9 cellular contexts compared by ENCODE assay signal in genomic region chr11:65817312-65817814, GRCh38. TPM values are rescaled to one million over a fixed set of nuclear protein-coding genes. Genes with fewer than 3 reads are reported as not detected.
DNase-seq lines count a peak whose midpoint lies in the region; ATAC-seq and TF ChIP-seq lines count a peak whose summit lies in the region.
"Had no signal": no experiment of that assay in that cellular context is flagged by ENCODE, and none has a peak within 500 bp of the region (broad histone marks: within the 10 kb centered on the region; RNA-seq: fewer than 3 reads in every experiment).

No MANE protein-coding gene starts in this region.

- no peaks in the 10 kb centered on the region for H3K36me3 ChIP-seq in GM06990 (ENCODE audit: control insufficient read depth, insufficient read depth, low read length)
- H3K36me3 ChIP-seq in esophagus muscularis mucosa, result peaks cover 0 to 5% (median 0%) of the 10 kb centered on the region in 4 donors
- no peaks in the 10 kb centered on the region for H3K36me3 ChIP-seq in prostate gland

- TF ChIP-seq EP300 in esophagus muscularis mucosa (IDR thresholded peaks at IDR 0.05), result no peak

- H3K4me1 ChIP-seq in esophagus muscularis mucosa, result peaks cover 4 to 24% (median 15%) of the 10 kb centered on the region in 4 donors
- H3K4me1 ChIP-seq in prostate gland (replicated peaks), result no peaks in the 10 kb centered on the region

- H3K9me3 ChIP-seq in esophagus muscularis mucosa (no peaks in the 10 kb centered on the region), prostate gland (no peaks in the 10 kb centered on the region)

- DNase-seq in GM06990 (ENCODE audit: extremely low read depth, insufficient read length) (no peak), RKO (ENCODE audit: low spot score) (peak; percentile 13), esophagus muscularis mucosa (ENCODE audit: extremely low spot score) (no peak), prostate gland (ENCODE audit: low spot score) (no peak), COLO829 (ENCODE audit: low spot score) (no peak), SIG-M5 treated with dmso at 0.1 percent for 504 hours (lab: John Stamatoyannopoulos, UW; ENCODE audit: unreplicated experiment) (no peak)

- H3K4me3 ChIP-seq in GM06990 (replicated peaks; ENCODE audit: low read depth, low read length), result peak overlapping the region; percentile 65
- peak overlapping the region; percentile 62 to 81 (median 68) for H3K4me3 ChIP-seq in esophagus muscularis mucosa
- peak overlapping the region; percentile 51 to 56 for H3K4me3 ChIP-seq in prostate gland

- H3K27ac ChIP-seq in esophagus muscularis mucosa (replicated peaks in 1 of 4), result peak overlapping the region; percentile 78 to 81 (median 80)
- H3K27ac ChIP-seq in prostate gland, result peak overlapping the region; percentile 52 to 76

- TF ChIP-seq POLR2A in esophagus muscularis mucosa (IDR thresholded peaks at IDR 0.05; ENCODE audit: low read depth) (no peak), prostate gland (IDR thresholded peaks at IDR 0.05) (no peak)

- no peak for ATAC-seq in GM19035 (IDR thresholded peaks at IDR 0.05; ENCODE audit: unreplicated experiment)
- ATAC-seq in HG02642 (IDR thresholded peaks at IDR 0.05; ENCODE audit: poor library complexity, unreplicated experiment), result no peak

- intact Hi-C loops in esophagus muscularis mucosa (cut with DNase I) (loop anchor here (2.0 to 10.0 kb wide), 2 partner anchors 37 to 193 kb away; partner anchors contain the start of gene AP5B1), prostate gland (cut with DNase I) (loop anchor here (5.0 kb wide), 1 partner anchor 180 kb away; the partner anchor contains the start of gene SIPA1)

- WGBS in esophagus muscularis mucosa, result 54% methylated on average over 5 of the region's 5 CpGs
- WGBS in prostate gland, result 60% methylated on average over 5 of the region's 5 CpGs

- H3K27me3 ChIP-seq in GM06990 (replicated peaks; ENCODE audit: control insufficient read depth, insufficient read depth, low read length) (no peaks in the 10 kb centered on the region; the same call in 1 of the 2 replicates), esophagus muscularis mucosa (no peaks in the 10 kb centered on the region), prostate gland (replicated peaks; ENCODE audit: insufficient read depth) (no peaks in the 10 kb centered on the region)

- no peak for TF ChIP-seq CTCF in GM06990 (IDR thresholded peaks at IDR 0.05; ENCODE audit: insufficient read depth, low read length, poor library complexity, severe bottlenecking)
- TF ChIP-seq CTCF in esophagus muscularis mucosa (IDR thresholded peaks at IDR 0.05), result no peak
- TF ChIP-seq CTCF in prostate gland (IDR thresholded peaks at IDR 0.05), result no peak

RNA-seq across cellular contexts. Expression of gene SNX32, which starts 16.4 kb away (rescaled TPM):
- under 1 TPM; 0.33 to 0.78 (median 0.41) TPM for total RNA-seq in esophagus muscularis mucosa
- total RNA-seq in prostate gland, result under 1 TPM in 1 of 2 donors, not detected in 1; 0.91 TPM
- total RNA-seq: HT1080 had no signal

RNA-seq across cellular contexts. Expression of gene OVOL1, which starts 30.5 kb away (rescaled TPM):
- not detected for total RNA-seq in esophagus muscularis mucosa
- 1 to 10 TPM; 2.7 to 8.5 TPM for total RNA-seq in prostate gland
- total RNA-seq: HT1080 had no signal

RNA-seq across cellular contexts. Expression of gene AP5B1, which starts 36.6 kb away (rescaled TPM):
- total RNA-seq in esophagus muscularis mucosa, result 10 to 100 TPM; 15.0 to 28.0 (median 24.2) TPM
- total RNA-seq in prostate gland, result 10 to 100 TPM; 15.4 to 18.8 TPM

RNA-seq across cellular contexts. Expression of gene CFL1, which starts 40.6 kb away (rescaled TPM):
- total RNA-seq in esophagus muscularis mucosa (100 to 1,000 TPM; 610 to 793 (median 738) TPM), prostate gland (100 to 1,000 TPM; 654 to 731 TPM)

RNA-seq across cellular contexts. Expression of gene MUS81, which starts 42.9 kb away (rescaled TPM):
- total RNA-seq in esophagus muscularis mucosa (10 to 100 TPM; 42.2 to 74.2 (median 58.3) TPM), prostate gland (10 to 100 TPM; 64.3 to 68.6 TPM)
